Comparison of ENCODE assay signal across 1 cellular context in the genomic region with DNA sequence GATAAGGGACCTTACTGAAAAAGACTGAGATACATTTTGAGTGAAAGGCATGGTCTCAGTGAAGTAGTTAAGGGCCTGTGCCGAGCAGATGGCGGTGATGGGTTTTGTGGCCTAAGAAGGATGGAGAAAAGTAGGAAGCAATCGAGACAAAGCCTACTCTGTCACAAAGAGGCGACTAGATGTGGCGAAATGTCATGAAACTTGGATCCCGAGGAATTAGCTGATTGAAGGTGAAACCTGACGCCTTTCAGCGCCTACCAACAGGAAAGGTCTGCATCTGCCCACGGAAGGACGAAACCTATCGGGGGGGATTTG.
A peak's percentile ranks its signal among the peaks of the same experiment; 100 is the strongest.
TF ChIP-seq lines count a peak whose summit lies in the region.

No MANE protein-coding gene starts in this region.

TF ChIP-seq in HepG2, 621 proteins besides CTCF, POLR2A, EP300 and RAD21 (continued from another document):
- TF ChIP-seq, protein P1, sequence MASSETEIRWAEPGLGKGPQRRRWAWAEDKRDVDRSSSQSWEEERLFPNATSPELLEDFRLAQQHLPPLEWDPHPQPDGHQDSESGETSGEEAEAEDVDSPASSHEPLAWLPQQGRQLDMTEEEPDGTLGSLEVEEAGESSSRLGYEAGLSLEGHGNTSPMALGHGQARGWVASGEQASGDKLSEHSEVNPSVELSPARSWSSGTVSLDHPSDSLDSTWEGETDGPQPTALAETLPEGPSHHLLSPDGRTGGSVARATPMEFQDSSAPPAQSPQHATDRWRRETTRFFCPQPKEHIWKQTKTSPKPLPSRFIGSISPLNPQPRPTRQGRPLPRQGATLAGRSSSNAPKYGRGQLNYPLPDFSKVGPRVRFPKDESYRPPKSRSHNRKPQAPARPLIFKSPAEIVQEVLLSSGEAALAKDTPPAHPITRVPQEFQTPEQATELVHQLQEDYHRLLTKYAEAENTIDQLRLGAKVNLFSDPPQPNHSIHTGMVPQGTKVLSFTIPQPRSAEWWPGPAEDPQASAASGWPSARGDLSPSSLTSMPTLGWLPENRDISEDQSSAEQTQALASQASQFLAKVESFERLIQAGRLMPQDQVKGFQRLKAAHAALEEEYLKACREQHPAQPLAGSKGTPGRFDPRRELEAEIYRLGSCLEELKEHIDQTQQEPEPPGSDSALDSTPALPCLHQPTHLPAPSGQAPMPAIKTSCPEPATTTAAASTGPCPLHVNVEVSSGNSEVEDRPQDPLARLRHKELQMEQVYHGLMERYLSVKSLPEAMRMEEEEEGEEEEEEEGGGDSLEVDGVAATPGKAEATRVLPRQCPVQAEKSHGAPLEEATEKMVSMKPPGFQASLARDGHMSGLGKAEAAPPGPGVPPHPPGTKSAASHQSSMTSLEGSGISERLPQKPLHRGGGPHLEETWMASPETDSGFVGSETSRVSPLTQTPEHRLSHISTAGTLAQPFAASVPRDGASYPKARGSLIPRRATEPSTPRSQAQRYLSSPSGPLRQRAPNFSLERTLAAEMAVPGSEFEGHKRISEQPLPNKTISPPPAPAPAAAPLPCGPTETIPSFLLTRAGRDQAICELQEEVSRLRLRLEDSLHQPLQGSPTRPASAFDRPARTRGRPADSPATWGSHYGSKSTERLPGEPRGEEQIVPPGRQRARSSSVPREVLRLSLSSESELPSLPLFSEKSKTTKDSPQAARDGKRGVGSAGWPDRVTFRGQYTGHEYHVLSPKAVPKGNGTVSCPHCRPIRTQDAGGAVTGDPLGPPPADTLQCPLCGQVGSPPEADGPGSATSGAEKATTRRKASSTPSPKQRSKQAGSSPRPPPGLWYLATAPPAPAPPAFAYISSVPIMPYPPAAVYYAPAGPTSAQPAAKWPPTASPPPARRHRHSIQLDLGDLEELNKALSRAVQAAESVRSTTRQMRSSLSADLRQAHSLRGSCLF (CRISPR knock-in tag; IDR thresholded peaks at IDR 0.05; ENCODE audit: borderline replicate concordance) = 0 out of 2 replicates have a peak, but pooled peaks have one; percentile 27
- TF ChIP-seq PAX8 (CRISPR knock-in tag; IDR thresholded peaks at IDR 0.05; ENCODE audit: borderline replicate concordance) (no peak), ZNF557 (CRISPR knock-in tag; IDR thresholded peaks at IDR 0.05) (no peak)
TF ChIP-seq in HepG2: peak in this region for 5.
